8 cellular contexts compared by ENCODE assay signal in the genomic region with DNA sequence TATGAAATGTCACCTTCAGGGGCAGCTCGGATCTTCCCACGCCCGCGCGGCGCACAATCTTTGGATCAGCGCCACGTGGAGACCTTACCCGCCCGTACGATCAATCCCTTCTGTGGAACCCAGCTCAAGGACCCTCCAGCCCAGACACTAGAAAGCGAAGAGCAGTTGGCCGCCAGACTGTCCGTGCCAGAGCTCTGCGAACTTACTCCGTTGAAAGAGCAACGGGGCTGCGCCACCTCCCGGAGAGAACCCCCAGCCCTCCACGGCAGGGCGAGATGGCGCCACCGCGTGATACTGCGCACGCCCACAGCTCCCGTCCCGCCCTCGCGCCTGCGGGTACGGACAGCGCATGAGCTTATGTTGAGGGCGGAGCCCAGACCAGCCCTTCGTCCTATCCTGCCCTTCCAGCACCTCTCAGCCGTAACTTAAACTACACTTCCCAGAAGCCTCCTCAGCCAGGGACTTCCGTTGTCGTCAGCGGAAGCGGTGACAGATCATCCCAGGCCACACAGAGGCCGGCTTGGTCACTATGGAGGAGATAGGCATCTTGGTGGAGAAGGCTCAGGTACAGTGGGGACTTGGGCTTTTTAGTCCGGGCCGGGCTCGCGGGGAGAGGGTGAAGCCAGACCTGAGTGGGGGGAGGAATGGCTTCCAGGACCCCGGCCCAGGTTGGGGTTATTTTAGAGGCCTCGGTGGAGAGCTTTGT. TPM values are rescaled to one million over a fixed set of nuclear protein-coding genes. Genes with fewer than 3 reads are reported as not detected.
DNase-seq lines count a peak whose midpoint lies in the region; ATAC-seq, FAIRE-seq and TF ChIP-seq lines count a peak whose summit lies in the region.

Gene PSMC4, plus strand, starts transcription at position 492 of the 706 bp plus-strand sequence. Its CDS starts 38 bp downstream, at position 530.

- intact Hi-C loops in gastrocnemius medialis (cut with DNase I; ENCODE audit: low total_unique reads), result loop anchor here (1.0 to 5.0 kb wide), 5 partner anchors 26 to 434 kb away; partner anchors contain the start of genes FBL and ZNF546

- peak; percentile 96 for ATAC-seq in GM18517 (IDR thresholded peaks at IDR 0.05; ENCODE audit: unreplicated experiment)
- peak; percentile 91 for ATAC-seq in HG03060 (IDR thresholded peaks at IDR 0.05; ENCODE audit: low read depth, unreplicated experiment)
- ATAC-seq in gastrocnemius medialis, result peak; percentile 98 to 99

- H3K27ac Mint-ChIP-seq in brain, result peak within 1 kb of the TSS; percentile 98 to 99 (median 98)

- peak within 1 kb of the TSS; percentile 95 to 99 (median 98) for H3K4me3 Mint-ChIP-seq in brain

- peaks cover 37% of the 10 kb centered on the region for H3K4me1 Mint-ChIP-seq in brain

- TF ChIP-seq CTCF in 22Rv1 (IDR thresholded peaks at IDR 0.05) (peak; percentile 82), brain (conservative IDR thresholded peaks at IDR 0.05) (peak; percentile 75 to 81), gastrocnemius medialis (IDR thresholded peaks at IDR 0.05 in 4 of 5, conservative IDR thresholded peaks at IDR 0.05 in 1 of 5) (peak; percentile 24 to 81 (median 71))

- FAIRE-seq in TTC549 (lab: Jason Lieb, UNC), result peak; percentile 96

- no peaks in the 10 kb centered on the region for H3K9me3 ChIP-seq in gastrocnemius medialis

- in situ Hi-C loops in gastrocnemius medialis (cut with MboI; ENCODE audit: low sequenced_read_pairs in 4 of 4), result loop anchor here in 2 of 4 donors (5.0 to 25.0 kb wide), 4 partner anchors 126 to 184 kb away; partner anchors contain the start of genes FBL (in 1 of the 2) and LEUTX (in 1 of the 2)

- H3K27me3 Mint-ChIP-seq in brain, result peaks cover 8% of the 10 kb centered on the region

- H3K27ac ChIP-seq in 22Rv1 (peak within 1 kb of the TSS; percentile 76), gastrocnemius medialis (peak within 1 kb of the TSS; percentile 97 to 99 (median 99))

- DNase-seq in NCI-H2107 (lab: John Stamatoyannopoulos, UW), result peak; percentile 95
- DNase-seq in iPS DF 4.7 (ENCODE audit: extremely low read depth, low spot score), result peak; percentile 97
- DNase-seq in gastrocnemius medialis, result peak; percentile 97 to 98

- peak within 1 kb of the TSS; percentile 86 to 98 (median 94) for H3K4me3 ChIP-seq in gastrocnemius medialis

- peaks cover 21 to 23% of the 10 kb centered on the region in 2 donors for H3K4me1 ChIP-seq in gastrocnemius medialis

- no peaks in the 10 kb centered on the region for H3K27me3 ChIP-seq in gastrocnemius medialis

- H3K9me3 Mint-ChIP-seq in brain, result peaks cover 0 to 8% (median 3%) of the 10 kb centered on the region in 5 experiments

- H3K36me3 ChIP-seq in gastrocnemius medialis, result peaks cover 0 to 37% of the 10 kb centered on the region in 2 donors

- peak; percentile 92 to 97 for TF ChIP-seq POLR2A in gastrocnemius medialis (IDR thresholded peaks at IDR 0.05)

- peaks cover 52% of the 10 kb centered on the region for H3K36me3 Mint-ChIP-seq in brain

RNA-seq across cellular contexts. Expression of gene PSMC4, which starts in this region (rescaled TPM):
- 99.9 TPM for polyA plus RNA-seq in brain (ENCODE audit: insufficient read depth, low read depth, low replicate concordance)
- total RNA-seq in gastrocnemius medialis, result 100 to 1,000 TPM; 165 to 238 (median 219) TPM

Comparison
In these comparisons a context has a peak if more than half of its experiments do, and no peak if none do; other contexts are left out.
1. Peak in every context shown above with its lines: DNase-seq, ATAC-seq, H3K4me3 ChIP-seq and H3K27ac ChIP-seq.